12 cellular contexts compared by ENCODE assay signal in the genomic region with DNA sequence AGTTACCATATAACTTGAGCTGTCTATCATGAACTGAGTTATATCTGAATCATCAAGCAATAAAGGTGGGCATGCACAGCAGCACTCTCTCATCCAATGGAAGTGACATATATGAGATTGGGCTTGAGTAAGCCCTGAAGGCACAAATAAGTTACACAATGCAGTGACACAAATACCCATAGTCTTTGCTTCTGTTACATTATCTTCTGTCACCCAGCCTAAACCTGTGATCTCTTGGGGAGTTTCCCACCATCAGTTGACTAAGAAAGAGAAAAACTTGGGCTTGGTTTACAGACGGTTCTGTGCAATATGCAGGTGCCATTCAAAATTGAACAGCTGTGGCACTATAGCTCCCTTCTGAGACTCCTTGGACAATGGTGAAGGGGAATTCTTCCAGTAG.
A peak's percentile ranks its signal among the peaks of the same experiment; 100 is the strongest.
DNase-seq lines count a peak whose midpoint lies in the region; ATAC-seq lines count a peak whose summit lies in the region.
"Had no signal": no experiment of that assay in that cellular context is flagged by ENCODE, and none has a peak within 500 bp of the region (broad histone marks: within the 10 kb centered on the region; RNA-seq: fewer than 3 reads in every experiment).

No MANE protein-coding gene starts in this region.

- peak; percentile 7 for DNase-seq in renal cortical epithelial cell (ENCODE audit: low read depth)
- DNase-seq in superior temporal gyrus (ENCODE audit: extremely low spot score): no peak
- no peak for DNase-seq in T-helper 1 cell
- no peak for DNase-seq in ureter (ENCODE audit: low spot score)
- DNase-seq: activated B cell treated with CpG ODN at 0.5 μM for 24 hours; kidney glomerular epithelial cell; Right ventricle myocardium superior; stimulated activated naive CD4-positive, alpha-beta T cell treated with Interleukin-2 at 50 U/mL for 16 hours had no signal

- ATAC-seq in GM19023 (IDR thresholded peaks at IDR 0.05; ENCODE audit: unreplicated experiment): peak; percentile 94
- ATAC-seq in GM21576 (IDR thresholded peaks at IDR 0.05; ENCODE audit: unreplicated experiment): peak; percentile 92
- ATAC-seq in HG03097 (IDR thresholded peaks at IDR 0.05; ENCODE audit: low FRiP score, unreplicated experiment): peak; percentile 87
- ATAC-seq: GM23338 had no signal
